In genomic region chr6:49606696-49607390, GRCh38 we compare ENCODE assay signal across 7 cellular contexts. TPM values are rescaled to one million over a fixed set of nuclear protein-coding genes. Genes with fewer than 3 reads are reported as not detected.
A peak's percentile ranks its signal among the peaks of the same experiment; 100 is the strongest.
DNase-seq lines count a peak whose midpoint lies in the region; ATAC-seq and TF ChIP-seq lines count a peak whose summit lies in the region.

No MANE protein-coding gene starts in this region.

- no peaks in the 10 kb centered on the region for H3K36me3 Mint-ChIP-seq in activated T-helper 1 cell treated with anti-CD3 and anti-CD28 coated beads, Interleukin-12 subunit alpha, Interleukin-12 subunit beta, Interleukin-2, Interleukin-4 antibody, amounts not matched to agents 30 ng/mL and 10 ng/mL and 1 ng/mL, durations not matched to agents 14 hours and 24 hours and 36 hours (ENCODE audit: low read depth)

- H3K27me3 Mint-ChIP-seq in activated T-helper 1 cell treated with anti-CD3 and anti-CD28 coated beads, Interleukin-12 subunit alpha, Interleukin-12 subunit beta, Interleukin-2, Interleukin-4 antibody, amounts not matched to agents 30 ng/mL and 10 ng/mL and 1 ng/mL, durations not matched to agents 14 hours and 24 hours and 36 hours (ENCODE audit: insufficient read depth): no peaks in the 10 kb centered on the region

- H3K27ac Mint-ChIP-seq in activated T-helper 1 cell treated with anti-CD3 and anti-CD28 coated beads, Interleukin-12 subunit alpha, Interleukin-12 subunit beta, Interleukin-2, Interleukin-4 antibody, amounts not matched to agents 30 ng/mL and 10 ng/mL and 1 ng/mL, durations not matched to agents 14 hours and 24 hours and 36 hours: no peak overlapping the region

- H3K4me1 ChIP-seq in gastrocnemius medialis: no peaks in the 10 kb centered on the region

- no peaks in the 10 kb centered on the region for H3K36me3 ChIP-seq in gastrocnemius medialis

- no peaks in the 10 kb centered on the region for H3K4me1 Mint-ChIP-seq in activated T-helper 1 cell treated with anti-CD3 and anti-CD28 coated beads, Interleukin-12 subunit alpha, Interleukin-12 subunit beta, Interleukin-2, Interleukin-4 antibody, amounts not matched to agents 30 ng/mL and 10 ng/mL and 1 ng/mL, durations not matched to agents 14 hours and 24 hours and 36 hours (ENCODE audit: low read depth)

- no peak overlapping the region for H3K27ac ChIP-seq in gastrocnemius medialis

- no peaks in the 10 kb centered on the region for H3K27me3 ChIP-seq in gastrocnemius medialis

- H3K4me3 ChIP-seq in gastrocnemius medialis: no peak overlapping the region

- no peak overlapping the region for H3K4me3 Mint-ChIP-seq in activated T-helper 1 cell treated with anti-CD3 and anti-CD28 coated beads, Interleukin-12 subunit alpha, Interleukin-12 subunit beta, Interleukin-2, Interleukin-4 antibody, amounts not matched to agents 30 ng/mL and 10 ng/mL and 1 ng/mL, durations not matched to agents 14 hours and 24 hours and 36 hours

- H3K9me3 ChIP-seq in gastrocnemius medialis: no peaks in the 10 kb centered on the region

- TF ChIP-seq POLR2A in gastrocnemius medialis (IDR thresholded peaks at IDR 0.05): no peak

- H3K9me3 Mint-ChIP-seq in activated T-helper 1 cell treated with anti-CD3 and anti-CD28 coated beads, Interleukin-12 subunit alpha, Interleukin-12 subunit beta, Interleukin-2, Interleukin-4 antibody, amounts not matched to agents 30 ng/mL and 10 ng/mL and 1 ng/mL, durations not matched to agents 14 hours and 24 hours and 36 hours: no peaks in the 10 kb centered on the region

- intact Hi-C loops in activated T-helper 1 cell treated with anti-CD3 and anti-CD28 coated beads, Interleukin-12 subunit alpha, Interleukin-12 subunit beta, Interleukin-2, Interleukin-4 antibody, amounts not matched to agents 30 ng/mL and 10 ng/mL and 1 ng/mL, durations not matched to agents 14 hours and 24 hours and 36 hours (cut with micrococcal nuclease): loop anchor here (1.0 to 10.0 kb wide), 3 partner anchors 56 to 142 kb away; partner anchors contain the start of genes CENPQ and MMUT
- intact Hi-C loops in left cardiac atrium (cut with DNase I) (loop anchor here in 1 of 2 donors (5.0 kb wide), 1 partner anchor 75 kb away; no protein-coding TSS in a partner anchor), gastrocnemius medialis (cut with DNase I; ENCODE audit: low total_unique reads) (loop anchor here (1.0 kb wide), 1 partner anchor 76 kb away; no protein-coding TSS in a partner anchor)

- TF ChIP-seq CTCF in GM20000 (IDR thresholded peaks at IDR 0.05; ENCODE audit: extremely low read depth, missing control alignments) (peak; percentile 88), gastrocnemius medialis (IDR thresholded peaks at IDR 0.05 in 4 of 5, conservative IDR thresholded peaks at IDR 0.05 in 1 of 5) (peak; percentile 30 to 69 (median 38))

- DNase-seq in GDM1 (lab: John Stamatoyannopoulos, UW) (peak; percentile 56), GM20000 (ENCODE audit: low spot score) (peak; percentile 64), NCI-H345 (lab: John Stamatoyannopoulos, UW) (peak; percentile 90), left cardiac atrium (no peak), gastrocnemius medialis (no peak)
- DNase-seq in activated T-helper 1 cell treated with anti-CD3 and anti-CD28 coated beads, Interleukin-12 subunit alpha, Interleukin-12 subunit beta, Interleukin-2, Interleukin-4 antibody, amounts not matched to agents 30 ng/mL and 10 ng/mL and 1 ng/mL, durations not matched to agents 14 hours and 24 hours and 36 hours (ENCODE audit: low spot score): peak; percentile 2

- in situ Hi-C loops in gastrocnemius medialis (cut with MboI; ENCODE audit: low sequenced_read_pairs in 4 of 4): no loop called here

- ATAC-seq in HG03520 (IDR thresholded peaks at IDR 0.05; ENCODE audit: unreplicated experiment) (peak; percentile 95), left cardiac atrium (peak; percentile 44 to 55), gastrocnemius medialis (peak in 1 of 2 donors; percentile 30)

RNA-seq across cellular contexts. Expression of gene RHAG, which starts 29.8 kb away (rescaled TPM):
- total RNA-seq in activated T-helper 1 cell treated with anti-CD3 and anti-CD28 coated beads, Interleukin-12 subunit alpha, Interleukin-12 subunit beta, Interleukin-2, Interleukin-4 antibody, amounts not matched to agents 30 ng/mL and 10 ng/mL and 1 ng/mL, durations not matched to agents 14 hours and 24 hours and 36 hours: not detected in 2 replicates
- total RNA-seq in left cardiac atrium (under 1 TPM; 0.60 to 0.97 TPM), gastrocnemius medialis (under 1 TPM in 1 of 4 donors, not detected in 3; 0.26 TPM)

RNA-seq across cellular contexts. Expression of gene C6orf141, which starts 56.4 kb away (rescaled TPM):
- total RNA-seq in activated T-helper 1 cell treated with anti-CD3 and anti-CD28 coated beads, Interleukin-12 subunit alpha, Interleukin-12 subunit beta, Interleukin-2, Interleukin-4 antibody, amounts not matched to agents 30 ng/mL and 10 ng/mL and 1 ng/mL, durations not matched to agents 14 hours and 24 hours and 36 hours: not detected in 2 replicates
- total RNA-seq in left cardiac atrium (1 to 10 TPM in 1 of 2 donors, under 1 TPM in 1; 0.35 to 1.1 TPM), gastrocnemius medialis (1 to 10 TPM in 3 of 4 donors, not detected in 1; 1.0 to 7.8 (median 1.5) TPM)

Comparison
In these comparisons a context has a peak if more than half of its experiments do, and no peak if none do; other contexts are left out.
1. DNase-seq: peak in GDM1 (single experiment), GM20000 (single experiment), NCI-H345 (single experiment) and activated T-helper 1 cell treated with anti-CD3 and anti-CD28 coated beads, Interleukin-12 subunit alpha, Interleukin-12 subunit beta, Interleukin-2, Interleukin-4 antibody, amounts not matched to agents 30 ng/mL and 10 ng/mL and 1 ng/mL, durations not matched to agents 14 hours and 24 hours and 36 hours (single experiment); none in left cardiac atrium (single experiment) and gastrocnemius medialis (0 of 2).